In genomic region chr10:77925795-77926565, GRCh38 we compare ENCODE assay signal across 8 cellular contexts. TPM values are rescaled to one million over a fixed set of nuclear protein-coding genes. Genes with fewer than 3 reads are reported as not detected.
DNase-seq lines count a peak whose midpoint lies in the region; ATAC-seq and FAIRE-seq lines count a peak whose summit lies in the region.

No MANE protein-coding gene starts in this region.

- no peak overlapping the region for H3K27ac Mint-ChIP-seq in activated CD4-positive, alpha-beta T cell treated with anti-CD3 and anti-CD28 coated beads, Interleukin-2, amount 10 ng/mL, durations not matched to agents 7 days and 5 days

- CTCF ChIA-PET in activated CD4-positive, alpha-beta T cell treated with anti-CD3 and anti-CD28 coated beads, Interleukin-2, amount 10 ng/mL, durations not matched to agents 7 days and 5 days (lab: Charles Lee): interaction anchor here (0.6 kb wide), 1 partner anchor 79 kb away, joined by 5 read pairs; no protein-coding TSS in a partner anchor

- H3K4me1 Mint-ChIP-seq in activated CD4-positive, alpha-beta T cell treated with anti-CD3 and anti-CD28 coated beads, Interleukin-2, amount 10 ng/mL, durations not matched to agents 7 days and 5 days: peaks cover 8% of the 10 kb centered on the region

- H3K4me3 Mint-ChIP-seq in activated CD4-positive, alpha-beta T cell treated with anti-CD3 and anti-CD28 coated beads, Interleukin-2, amount 10 ng/mL, durations not matched to agents 7 days and 5 days: peak overlapping the region; percentile 29

- no peaks in the 10 kb centered on the region for H3K9me3 Mint-ChIP-seq in activated CD4-positive, alpha-beta T cell treated with anti-CD3 and anti-CD28 coated beads, Interleukin-2, amount 10 ng/mL, durations not matched to agents 7 days and 5 days

- H3K36me3 Mint-ChIP-seq in activated CD4-positive, alpha-beta T cell treated with anti-CD3 and anti-CD28 coated beads, Interleukin-2, amount 10 ng/mL, durations not matched to agents 7 days and 5 days (ENCODE audit: low read depth): no peaks in the 10 kb centered on the region

- DNase-seq in AG20443 (ENCODE audit: low spot score) (peak; percentile 64), myocyte (ENCODE audit: low read depth) (peak; percentile 27), urothelium cell line (ENCODE audit: low spot score) (peak; percentile 55), midbrain (lab: John Stamatoyannopoulos, UW) (no peak)
- DNase-seq in activated CD4-positive, alpha-beta T cell treated with anti-CD3 and anti-CD28 coated beads, Interleukin-2, amount 10 ng/mL, durations not matched to agents 7 days and 5 days: peak; percentile 20

- POLR2A ChIA-PET in activated CD4-positive, alpha-beta T cell treated with anti-CD3 and anti-CD28 coated beads, Interleukin-2, amount 10 ng/mL, durations not matched to agents 7 days and 5 days (lab: Charles Lee): no interaction called here

- peaks cover 40% of the 10 kb centered on the region for H3K27me3 Mint-ChIP-seq in activated CD4-positive, alpha-beta T cell treated with anti-CD3 and anti-CD28 coated beads, Interleukin-2, amount 10 ng/mL, durations not matched to agents 7 days and 5 days

- FAIRE-seq in urothelium cell line (lab: Jason Lieb, UNC): no peak

- ATAC-seq in GM18909 (IDR thresholded peaks at IDR 0.05; ENCODE audit: poor library complexity, unreplicated experiment) (peak; percentile 59), HG03432 (IDR thresholded peaks at IDR 0.05; ENCODE audit: unreplicated experiment) (peak; percentile 56), esophagus mucosa (peak; percentile 50)

RNA-seq across cellular contexts. Expression of gene DLG5, which starts 0.6 kb away (rescaled TPM):
- 1 to 10 TPM; 2.8 to 2.9 TPM for total RNA-seq in activated CD4-positive, alpha-beta T cell treated with anti-CD3 and anti-CD28 coated beads, Interleukin-2, amount 10 ng/mL, durations not matched to agents 7 days and 5 days
- total RNA-seq in esophagus mucosa (37.9 TPM), myocyte (12.2 and 15.1 TPM in 2 replicates)
- polyA plus RNA-seq in myocyte (2012): 33.7 TPM
